8 cellular contexts compared by ENCODE assay signal in genomic region chr15:58332676-58333400, GRCh38.
A peak's percentile ranks its signal among the peaks of the same experiment; 100 is the strongest.
DNase-seq lines count a peak whose midpoint lies in the region; ATAC-seq, FAIRE-seq and TF ChIP-seq lines count a peak whose summit lies in the region.

No MANE protein-coding gene starts in this region.

- H3K27me3 Mint-ChIP-seq in activated naive CD8-positive, alpha-beta T cell treated with anti-CD3 and anti-CD28 coated beads, Interleukin-2, amount 10 ng/mL, durations not matched to agents 7 days and 5 days = peaks cover under 1% of the 10 kb centered on the region

- H3K4me1 Mint-ChIP-seq in activated naive CD8-positive, alpha-beta T cell treated with anti-CD3 and anti-CD28 coated beads, Interleukin-2, amount 10 ng/mL, durations not matched to agents 7 days and 5 days = peaks cover 29% of the 10 kb centered on the region

- H3K9ac ChIP-seq in kidney (ENCODE audit: low read length in 2 of 2) = peak overlapping the region in 1 of 2 donors; percentile 43

- peak; percentile 14 for ATAC-seq in HG02870 (IDR thresholded peaks at IDR 0.05; ENCODE audit: unreplicated experiment)
- ATAC-seq in activated naive CD8-positive, alpha-beta T cell treated with anti-CD3 and anti-CD28 coated beads, Interleukin-2, amount 10 ng/mL, durations not matched to agents 7 days and 5 days (ENCODE audit: low read depth) = no peak
- ATAC-seq in HG03378 (IDR thresholded peaks at IDR 0.05; ENCODE audit: unreplicated experiment) = no peak
- no peak for ATAC-seq in GM19324 (IDR thresholded peaks at IDR 0.05; ENCODE audit: low FRiP score, unreplicated experiment)

- peak overlapping the region; percentile 77 to 91 for H3K27ac ChIP-seq in kidney (ENCODE audit: low read depth in 2 of 2, low read length in 2 of 2)
- peak overlapping the region; percentile 81 for H3K27ac ChIP-seq in substantia nigra (ENCODE audit: low read depth, low read length, poor library complexity, severe bottlenecking)

- H3K36me3 Mint-ChIP-seq in activated naive CD8-positive, alpha-beta T cell treated with anti-CD3 and anti-CD28 coated beads, Interleukin-2, amount 10 ng/mL, durations not matched to agents 7 days and 5 days = peaks cover 6% of the 10 kb centered on the region

- H3K4me3 ChIP-seq in kidney (ENCODE audit: low read length in 2 of 2) = no peak overlapping the region

- intact Hi-C loops in kidney (cut with DNase I) = no loop called here

- H3K9me3 ChIP-seq in kidney (ENCODE audit: control insufficient read depth in 1 of 2, low read length in 2 of 2) = peaks cover 0 to 6% of the 10 kb centered on the region in 2 donors

- H3K4me3 Mint-ChIP-seq in activated naive CD8-positive, alpha-beta T cell treated with anti-CD3 and anti-CD28 coated beads, Interleukin-2, amount 10 ng/mL, durations not matched to agents 7 days and 5 days = no peak overlapping the region

- peak overlapping the region; percentile 64 for H3K27ac Mint-ChIP-seq in activated naive CD8-positive, alpha-beta T cell treated with anti-CD3 and anti-CD28 coated beads, Interleukin-2, amount 10 ng/mL, durations not matched to agents 7 days and 5 days

- no peaks in the 10 kb centered on the region for H3K36me3 ChIP-seq in kidney (ENCODE audit: control insufficient read depth in 1 of 2, insufficient read depth in 2 of 2, low read length in 2 of 2)

- POLR2A ChIA-PET in activated naive CD8-positive, alpha-beta T cell treated with anti-CD3 and anti-CD28 coated beads, Interleukin-2, amount 10 ng/mL, durations not matched to agents 7 days and 5 days (lab: Charles Lee) = interaction anchor here (1.1 kb wide), 2 partner anchors 19 to 23 kb away, joined by 3 to 5 read pairs; no protein-coding TSS in a partner anchor

- peaks cover 16 to 23% of the 10 kb centered on the region in 2 donors for H3K4me1 ChIP-seq in kidney (ENCODE audit: control insufficient read depth in 1 of 2, insufficient read depth in 1 of 2, low read depth in 1 of 2, low read length in 2 of 2)

- TF ChIP-seq CTCF in kidney (IDR thresholded peaks at IDR 0.05; ENCODE audit: borderline replicate concordance, extremely low read depth, insufficient read depth) = no peak

- H3K9me3 Mint-ChIP-seq in activated naive CD8-positive, alpha-beta T cell treated with anti-CD3 and anti-CD28 coated beads, Interleukin-2, amount 10 ng/mL, durations not matched to agents 7 days and 5 days = peaks cover 7% of the 10 kb centered on the region

- DNase-seq in AG08396 (ENCODE audit: low spot score) = peak; percentile 21
- DNase-seq in activated naive CD8-positive, alpha-beta T cell treated with anti-CD3 and anti-CD28 coated beads, Interleukin-2, amount 10 ng/mL, durations not matched to agents 7 days and 5 days = no peak
- no peak for DNase-seq in kidney
- DNase-seq in substantia nigra (lab: John Stamatoyannopoulos, UW) = no peak
- DNase-seq in activated gamma-delta T cell (lab: John Stamatoyannopoulos, UW) = no peak

- no peak for FAIRE-seq in kidney (lab: Jason Lieb, UNC)
